In genomic region chr14:22982477-22983245, GRCh38 we compare ENCODE assay signal across 8 cellular contexts. TPM values are rescaled to one million over a fixed set of nuclear protein-coding genes. Genes with fewer than 3 reads are reported as not detected.
DNase-seq lines count a peak whose midpoint lies in the region; ATAC-seq and TF ChIP-seq lines count a peak whose summit lies in the region.

TSS of gene AJUBA (minus strand) at chr14:22982551. CDS start at chr14:22982266, 285 bp downstream.

- no peaks in the 10 kb centered on the region for H3K27me3 Mint-ChIP-seq in CD8-positive, alpha-beta T cell (ENCODE audit: low read depth)
- peaks cover 17% of the 10 kb centered on the region for H3K27me3 Mint-ChIP-seq in endothelial cell (ENCODE audit: unreplicated experiment)

- H3K9me3 Mint-ChIP-seq in CD8-positive, alpha-beta T cell = no peaks in the 10 kb centered on the region
- H3K9me3 Mint-ChIP-seq in endothelial cell (ENCODE audit: unreplicated experiment) = no peaks in the 10 kb centered on the region

- no peaks in the 10 kb centered on the region for H3K27me3 ChIP-seq in CD8-positive, alpha-beta T cell (ENCODE audit: insufficient read depth, low read length)

- CTCF ChIA-PET in CD8-positive, alpha-beta T cell (lab: Charles Lee) = interaction anchor here (0.6 to 34.8 kb wide), 34 partner anchors 9 to 1249 kb away, joined by 3 to 1218 read pairs (median 5); partner anchors contain the start of genes CDH24, HAUS4, PRMT5 and PSMB11
- CTCF ChIA-PET in HEK293 (lab: Yijun Ruan, JAX) = interaction anchor here (0.5 to 17.9 kb wide), 24 partner anchors 8 to 426 kb away, joined by 3 to 469 read pairs (median 5); partner anchors contain the start of genes CDH24 and PRMT5

- H3K4me1 Mint-ChIP-seq in CD8-positive, alpha-beta T cell (ENCODE audit: low read depth) = peaks cover 7% of the 10 kb centered on the region
- H3K4me1 Mint-ChIP-seq in endothelial cell (ENCODE audit: unreplicated experiment) = peaks cover 14% of the 10 kb centered on the region

- peaks cover 15% of the 10 kb centered on the region for H3K4me1 ChIP-seq in CD8-positive, alpha-beta T cell (ENCODE audit: insufficient read depth, low read length)
- peaks cover 20% of the 10 kb centered on the region for H3K4me1 ChIP-seq in HEK293 (ENCODE audit: control insufficient read depth, insufficient read depth, low read length)

- H3K36me3 Mint-ChIP-seq in CD8-positive, alpha-beta T cell = peaks cover 5% of the 10 kb centered on the region
- peaks cover 9% of the 10 kb centered on the region for H3K36me3 Mint-ChIP-seq in endothelial cell (ENCODE audit: low read depth, unreplicated experiment)

- intact Hi-C loops in CD8-positive, alpha-beta T cell (cut with DNase I, micrococcal nuclease) = loop anchor here (1.0 to 5.0 kb wide), 10 partner anchors 9 to 425 kb away; partner anchors contain the start of genes HAUS4 (in 1 of the 2) and LRP10 (in 1 of the 2)

- H3K36me3 ChIP-seq in CD8-positive, alpha-beta T cell (ENCODE audit: insufficient read depth, low read length) = no peaks in the 10 kb centered on the region
- peaks cover 0 to 14% of the 10 kb centered on the region in 2 experiments; a peak in 2 of 3 replicates for H3K36me3 ChIP-seq in HEK293 (ENCODE audit: control insufficient read depth in 2 of 2, insufficient read depth in 1 of 2, low read length in 2 of 2)

- H3K27ac ChIP-seq in CD8-positive, alpha-beta T cell (ENCODE audit: low read depth, low read length) = peak within 1 kb of the TSS; percentile 1
- H3K27ac ChIP-seq in HEK293 (ENCODE audit: extremely low read depth, low read depth, low read length) = peak within 1 kb of the TSS; percentile 56

- H3K9me3 ChIP-seq in CD8-positive, alpha-beta T cell (ENCODE audit: low read length) = no peaks in the 10 kb centered on the region
- H3K9me3 ChIP-seq in HEK293 (ENCODE audit: control insufficient read depth, insufficient read depth, low read depth, low read length) = no peaks in the 10 kb centered on the region

- peak; percentile 54 for ATAC-seq in CD8-positive, alpha-beta T cell
- no peak for ATAC-seq in HG03139 (IDR thresholded peaks at IDR 0.05; ENCODE audit: unreplicated experiment)

- TF ChIP-seq CTCF in CD8-positive, alpha-beta T cell (IDR thresholded peaks at IDR 0.05) = no peak
- TF ChIP-seq CTCF in HEK293 (tag by site-specific recombination; IDR thresholded peaks at IDR 0.05) (peak; percentile 79; the same call in 1 of the 2 replicates), endothelial cell (IDR thresholded peaks at IDR 0.05; ENCODE audit: unreplicated experiment) (no peak)

- POLR2A ChIA-PET in CD8-positive, alpha-beta T cell (lab: Charles Lee) = interaction anchor here (1.0 to 2.0 kb wide), 5 partner anchors 24 to 436 kb away, joined by 3 to 12 read pairs (median 7); no protein-coding TSS in a partner anchor
- POLR2A ChIA-PET in HEK293 (lab: Yijun Ruan, JAX) = interaction anchor here (0.6 to 3.7 kb wide), 21 partner anchors 8 to 426 kb away, joined by 3 to 31 read pairs (median 9); partner anchors contain the start of genes ACIN1, C14orf119, HAUS4 and PRMT5

- peak within 1 kb of the TSS; percentile 63 for H3K4me3 Mint-ChIP-seq in CD8-positive, alpha-beta T cell
- H3K4me3 Mint-ChIP-seq in endothelial cell (ENCODE audit: unreplicated experiment) = peak within 1 kb of the TSS; percentile 62

- peak; percentile 52 to 80 (median 69) for DNase-seq in CD8-positive, alpha-beta T cell
- DNase-seq in NCI-H82 treated with DMSO at 0.1 percent for 48 hours (lab: John Stamatoyannopoulos, UW; ENCODE audit: unreplicated experiment) = peak; percentile 22
- peak; percentile 27 for DNase-seq in activated CD8-positive, alpha-beta memory T cell treated with anti-CD3 and anti-CD28 coated beads, Interleukin-2, amount 50 U/mL, for 1 hour (ENCODE audit: extremely low read depth)
- DNase-seq in endothelial cell (ENCODE audit: low spot score) = peak; percentile 85
- peak; percentile 93 for DNase-seq in mesenteric fat pad (ENCODE audit: low spot score)
- peak; percentile 46 for DNase-seq in stimulated activated CD8-positive, alpha-beta memory T cell treated with anti-CD3 and anti-CD28 coated beads, Interleukin-12 subunit alpha, Interleukin-12 subunit beta, amount 100 ng/mL, for 4 hours (ENCODE audit: low read depth)

- H3K4me3 ChIP-seq in CD8-positive, alpha-beta T cell (ENCODE audit: low read depth, low read length) = peak within 1 kb of the TSS; percentile 60
- peak within 1 kb of the TSS; percentile 77 for H3K4me3 ChIP-seq in HEK293 (ENCODE audit: low read depth, low read length)

- no peak within 1 kb of the TSS for H3K27ac Mint-ChIP-seq in CD8-positive, alpha-beta T cell
- no peak within 1 kb of the TSS for H3K27ac Mint-ChIP-seq in endothelial cell (ENCODE audit: unreplicated experiment)

TF ChIP-seq in HEK293, 187 proteins besides CTCF, POLR2A, EP300 and RAD21 (continues in another document):
- TF ChIP-seq, protein P1, sequence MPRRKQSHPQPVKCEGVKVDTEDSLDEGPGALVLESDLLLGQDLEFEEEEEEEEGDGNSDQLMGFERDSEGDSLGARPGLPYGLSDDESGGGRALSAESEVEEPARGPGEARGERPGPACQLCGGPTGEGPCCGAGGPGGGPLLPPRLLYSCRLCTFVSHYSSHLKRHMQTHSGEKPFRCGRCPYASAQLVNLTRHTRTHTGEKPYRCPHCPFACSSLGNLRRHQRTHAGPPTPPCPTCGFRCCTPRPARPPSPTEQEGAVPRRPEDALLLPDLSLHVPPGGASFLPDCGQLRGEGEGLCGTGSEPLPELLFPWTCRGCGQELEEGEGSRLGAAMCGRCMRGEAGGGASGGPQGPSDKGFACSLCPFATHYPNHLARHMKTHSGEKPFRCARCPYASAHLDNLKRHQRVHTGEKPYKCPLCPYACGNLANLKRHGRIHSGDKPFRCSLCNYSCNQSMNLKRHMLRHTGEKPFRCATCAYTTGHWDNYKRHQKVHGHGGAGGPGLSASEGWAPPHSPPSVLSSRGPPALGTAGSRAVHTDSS (tag by site-specific recombination; IDR thresholded peaks at IDR 0.05) = 0 out of 2 replicates have a peak, but pooled peaks have one; percentile 50
- TF ChIP-seq, protein P2, sequence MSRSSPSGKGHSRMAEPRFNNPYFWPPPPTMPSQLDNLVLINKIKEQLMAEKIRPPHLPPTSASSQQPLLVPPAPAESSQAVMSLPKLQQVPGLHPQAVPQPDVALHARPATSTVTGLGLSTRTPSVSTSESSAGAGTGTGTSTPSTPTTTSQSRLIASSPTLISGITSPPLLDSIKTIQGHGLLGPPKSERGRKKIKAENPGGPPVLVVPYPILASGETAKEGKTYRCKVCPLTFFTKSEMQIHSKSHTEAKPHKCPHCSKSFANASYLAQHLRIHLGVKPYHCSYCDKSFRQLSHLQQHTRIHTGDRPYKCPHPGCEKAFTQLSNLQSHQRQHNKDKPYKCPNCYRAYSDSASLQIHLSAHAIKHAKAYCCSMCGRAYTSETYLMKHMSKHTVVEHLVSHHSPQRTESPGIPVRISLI (tag by site-specific recombination; IDR thresholded peaks at IDR 0.05) = no peak
- TF ChIP-seq KLF17 (tag by site-specific recombination; IDR thresholded peaks at IDR 0.05) (peak; percentile 100), ZNF24 (tag by site-specific recombination; IDR thresholded peaks at IDR 0.05) (peak; percentile 97), GFI1B (tag by site-specific recombination; IDR thresholded peaks at IDR 0.05) (peak; percentile 31; the same call in 1 of the 2 replicates), ZEB2 (tag by site-specific recombination; IDR thresholded peaks at IDR 0.05) (peak; percentile 100), ZNF623 (tag by site-specific recombination; IDR thresholded peaks at IDR 0.05) (peak; percentile 55), GLIS1 (tag by site-specific recombination; IDR thresholded peaks at IDR 0.05) (peak; percentile 85), ZNF391 (tag by site-specific recombination; IDR thresholded peaks at IDR 0.05; ENCODE audit: borderline replicate concordance, low read depth) (peak; percentile 99), ZBTB7A (tag by site-specific recombination; IDR thresholded peaks at IDR 0.05; ENCODE audit: low read depth) (peak; percentile 100), SP3 (tag by site-specific recombination; IDR thresholded peaks at IDR 0.05) (peak; percentile 98), ZNF146 (tag by site-specific recombination; IDR thresholded peaks at IDR 0.05) (peak; percentile 96), ZNF610 (tag by site-specific recombination; IDR thresholded peaks at IDR 0.05; ENCODE audit: borderline replicate concordance) (peak; percentile 95), ZNF585B (tag by site-specific recombination; IDR thresholded peaks at IDR 0.05) (peak; percentile 28; the same call in 1 of the 2 replicates), SP7 (tag by site-specific recombination; IDR thresholded peaks at IDR 0.05) (peak; percentile 98), ZNF335 (tag by site-specific recombination; conservative IDR thresholded peaks at IDR 0.05) (peak; percentile 56), ZNF555 (tag by site-specific recombination; conservative IDR thresholded peaks at IDR 0.05) (no peak), ZBTB20 (tag by site-specific recombination; IDR thresholded peaks at IDR 0.05) (peak; percentile 58; the same call in 1 of the 2 replicates)
- TF ChIP-seq, protein P3, sequence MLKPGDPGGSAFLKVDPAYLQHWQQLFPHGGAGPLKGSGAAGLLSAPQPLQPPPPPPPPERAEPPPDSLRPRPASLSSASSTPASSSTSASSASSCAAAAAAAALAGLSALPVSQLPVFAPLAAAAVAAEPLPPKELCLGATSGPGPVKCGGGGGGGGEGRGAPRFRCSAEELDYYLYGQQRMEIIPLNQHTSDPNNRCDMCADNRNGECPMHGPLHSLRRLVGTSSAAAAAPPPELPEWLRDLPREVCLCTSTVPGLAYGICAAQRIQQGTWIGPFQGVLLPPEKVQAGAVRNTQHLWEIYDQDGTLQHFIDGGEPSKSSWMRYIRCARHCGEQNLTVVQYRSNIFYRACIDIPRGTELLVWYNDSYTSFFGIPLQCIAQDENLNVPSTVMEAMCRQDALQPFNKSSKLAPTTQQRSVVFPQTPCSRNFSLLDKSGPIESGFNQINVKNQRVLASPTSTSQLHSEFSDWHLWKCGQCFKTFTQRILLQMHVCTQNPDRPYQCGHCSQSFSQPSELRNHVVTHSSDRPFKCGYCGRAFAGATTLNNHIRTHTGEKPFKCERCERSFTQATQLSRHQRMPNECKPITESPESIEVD (tag by site-specific recombination; IDR thresholded peaks at IDR 0.05) = peak; percentile 48; the same call in 1 of the 2 replicates

RNA-seq across cellular contexts. Expression of gene AJUBA, which starts in this region (rescaled TPM):
- total RNA-seq in CD8-positive, alpha-beta T cell = under 1 TPM; 0.52 to 0.72 TPM
- 7.2 TPM for total RNA-seq in endothelial cell (ENCODE audit: unreplicated experiment)
- total RNA-seq in mesenteric fat pad = 6.0 TPM

Comparison
In these comparisons a context has a peak if more than half of its experiments do, and no peak if none do; other contexts are left out.
1. Peak in DNase-seq, ATAC-seq, H3K4me3 ChIP-seq and H3K27ac ChIP-seq in CD8-positive, alpha-beta T cell; RNA of the gene not detected or under 1 TPM.
2. DNase-seq: peak in every context shown above with its lines; median percentile 93 in mesenteric fat pad; 85 in endothelial cell; 69 in CD8-positive, alpha-beta T cell; 46 in stimulated activated CD8-positive, alpha-beta memory T cell treated with anti-CD3 and anti-CD28 coated beads, Interleukin-12 subunit alpha, Interleukin-12 subunit beta, amount 100 ng/mL, for 4 hours; 27 in activated CD8-positive, alpha-beta memory T cell treated with anti-CD3 and anti-CD28 coated beads, Interleukin-2, amount 50 U/mL, for 1 hour; 22 in NCI-H82 treated with DMSO at 0.1 percent for 48 hours.